ENCODE assay signal across 15 cellular contexts in the genomic region with DNA sequence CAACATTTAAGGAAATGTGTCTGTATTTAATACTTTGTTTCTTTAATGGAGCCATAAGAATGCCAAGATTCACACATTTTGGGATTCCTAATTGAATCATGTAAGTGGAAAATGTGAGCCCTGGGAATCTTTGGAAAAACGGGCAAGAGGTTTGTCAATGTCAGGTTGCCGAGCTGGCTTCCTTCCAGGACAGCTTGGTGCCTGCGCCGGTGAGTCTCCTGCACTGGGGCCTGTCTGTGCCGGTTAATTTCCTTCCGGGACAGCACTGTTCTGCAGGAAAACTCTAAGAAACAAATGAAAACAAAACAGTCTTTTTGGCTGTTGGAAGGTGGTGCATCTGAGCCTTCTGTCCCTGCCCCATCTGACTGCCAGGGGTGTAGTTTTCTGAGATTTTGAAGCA.
A peak's percentile ranks its signal among the peaks of the same experiment; 100 is the strongest.
DNase-seq lines count a peak whose midpoint lies in the region; ATAC-seq, FAIRE-seq and TF ChIP-seq lines count a peak whose summit lies in the region.
"Had no signal": no experiment of that assay in that cellular context is flagged by ENCODE, and none has a peak within 500 bp of the region (broad histone marks: within the 10 kb centered on the region; RNA-seq: fewer than 3 reads in every experiment).

No MANE protein-coding gene starts in this region.

- H3K4me1 ChIP-seq in adrenal gland (replicated peaks in 1 of 2) (no peaks in the 10 kb centered on the region), kidney (ENCODE audit: control insufficient read depth in 1 of 2, insufficient read depth in 1 of 2, low read depth in 1 of 2, low read length in 2 of 2) (peaks cover 0 to 4% of the 10 kb centered on the region in 2 donors), mucosa of descending colon (ENCODE audit: low read depth) (no peaks in the 10 kb centered on the region)
- H3K4me1 ChIP-seq: A549, BE2C, Caco-2, HAP-1 had no signal

- TF ChIP-seq CTCF in adrenal gland (IDR thresholded peaks at IDR 0.05), result no peak
- TF ChIP-seq CTCF in kidney (IDR thresholded peaks at IDR 0.05; ENCODE audit: borderline replicate concordance, extremely low read depth, insufficient read depth), result no peak
- TF ChIP-seq CTCF in mucosa of descending colon (IDR thresholded peaks at IDR 0.05), result no peak

- H3K27ac ChIP-seq in adrenal gland (no peak overlapping the region), kidney (ENCODE audit: low read depth in 2 of 2, low read length in 2 of 2) (no peak overlapping the region)
- H3K27ac ChIP-seq: A549 had no signal

- no peak for TF ChIP-seq POLR2A in adrenal gland (IDR thresholded peaks at IDR 0.05)

- ATAC-seq in mucosa of descending colon (peak; percentile 72), SK-N-SH treated with all-trans-retinoic acid at 6 μM for 48 hours (no peak)
- ATAC-seq: A549 had no signal

- DNase-seq in adrenal gland, result peak in 4 of 7 donors; percentile 21 to 52 (median 30)
- DNase-seq in kidney, result peak; percentile 70
- DNase-seq in mucosa of descending colon, result peak; percentile 51 to 70 (median 58)
- no peak for DNase-seq in HPDE6-E6E7 (ENCODE audit: extremely low spot score)
- DNase-seq in middle frontal gyrus (ENCODE audit: extremely low spot score, low spot score), result no peak
- DNase-seq: BE2C; Caco-2; CD8-positive, alpha-beta memory T cell; GF-D8 had no signal

- H3K27me3 ChIP-seq in adrenal gland, result no peaks in the 10 kb centered on the region
- H3K27me3 ChIP-seq: BE2C had no signal

- intact Hi-C loops in adrenal gland (cut with DNase I), result no loop called here
- intact Hi-C loops in kidney (cut with DNase I), result no loop called here
- intact Hi-C loops in mucosa of descending colon (cut with DNase I, micrococcal nuclease), result no loop called here

- H3K9ac ChIP-seq in kidney (ENCODE audit: low read length in 2 of 2), result no peak overlapping the region

- H3K4me3 ChIP-seq in adrenal gland, result no peak overlapping the region
- H3K4me3 ChIP-seq in kidney (ENCODE audit: low read length in 2 of 2), result no peak overlapping the region
- no peak overlapping the region for H3K4me3 ChIP-seq in mucosa of descending colon
- H3K4me3 ChIP-seq: A549, HAP-1 had no signal

- FAIRE-seq in kidney (lab: Jason Lieb, UNC), result no peak
- FAIRE-seq: A549, GM19239, H1, HTR-8/SVneo had no signal

- H3K36me3 ChIP-seq in adrenal gland (replicated peaks in 1 of 2), result no peaks in the 10 kb centered on the region
- no peaks in the 10 kb centered on the region for H3K36me3 ChIP-seq in kidney (ENCODE audit: control insufficient read depth in 1 of 2, insufficient read depth in 2 of 2, low read length in 2 of 2)
- no peaks in the 10 kb centered on the region for H3K36me3 ChIP-seq in mucosa of descending colon (ENCODE audit: low read depth)
- H3K36me3 ChIP-seq: BE2C, HAP-1 had no signal

- 54 to 58% (median 56%) methylated on average over 6 of the region's 6 CpGs for WGBS in adrenal gland, 4 donors

- no peaks in the 10 kb centered on the region for H3K9me3 ChIP-seq in adrenal gland (replicated peaks in 1 of 3)
- H3K9me3 ChIP-seq in kidney (ENCODE audit: control insufficient read depth in 1 of 2, low read length in 2 of 2), result no peaks in the 10 kb centered on the region
- H3K9me3 ChIP-seq in mucosa of descending colon, result no peaks in the 10 kb centered on the region
- H3K9me3 ChIP-seq: A549, BE2C, Caco-2, HAP-1 had no signal

TF ChIP-seq in SK-N-SH treated with all-trans-retinoic acid at 6 μM for 48 hours, 23 proteins besides CTCF, POLR2A, EP300 and RAD21:
- TF ChIP-seq ZC3H10 (CRISPR knock-in tag; IDR thresholded peaks at IDR 0.05), result no peak
- TF ChIP-seq, protein P1, sequence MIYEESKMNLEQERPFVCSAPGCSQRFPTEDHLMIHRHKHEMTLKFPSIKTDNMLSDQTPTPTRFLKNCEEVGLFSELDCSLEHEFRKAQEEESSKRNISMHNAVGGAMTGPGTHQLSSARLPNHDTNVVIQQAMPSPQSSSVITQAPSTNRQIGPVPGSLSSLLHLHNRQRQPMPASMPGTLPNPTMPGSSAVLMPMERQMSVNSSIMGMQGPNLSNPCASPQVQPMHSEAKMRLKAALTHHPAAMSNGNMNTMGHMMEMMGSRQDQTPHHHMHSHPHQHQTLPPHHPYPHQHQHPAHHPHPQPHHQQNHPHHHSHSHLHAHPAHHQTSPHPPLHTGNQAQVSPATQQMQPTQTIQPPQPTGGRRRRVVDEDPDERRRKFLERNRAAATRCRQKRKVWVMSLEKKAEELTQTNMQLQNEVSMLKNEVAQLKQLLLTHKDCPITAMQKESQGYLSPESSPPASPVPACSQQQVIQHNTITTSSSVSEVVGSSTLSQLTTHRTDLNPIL (CRISPR knock-in tag; IDR thresholded peaks at IDR 0.05; ENCODE audit: low read depth), result no peak
- no peak for TF ChIP-seq ZFP30 (CRISPR knock-in tag; IDR thresholded peaks at IDR 0.05)
- no peak for TF ChIP-seq CSDC2 (CRISPR knock-in tag; IDR thresholded peaks at IDR 0.05)
- TF ChIP-seq ZFP3 (CRISPR knock-in tag; IDR thresholded peaks at IDR 0.05), result no peak
- no peak for TF ChIP-seq SNAI2 (CRISPR knock-in tag; IDR thresholded peaks at IDR 0.05)
- TF ChIP-seq OSR1 (CRISPR knock-in tag; IDR thresholded peaks at IDR 0.05), result no peak
- TF ChIP-seq, protein P2, sequence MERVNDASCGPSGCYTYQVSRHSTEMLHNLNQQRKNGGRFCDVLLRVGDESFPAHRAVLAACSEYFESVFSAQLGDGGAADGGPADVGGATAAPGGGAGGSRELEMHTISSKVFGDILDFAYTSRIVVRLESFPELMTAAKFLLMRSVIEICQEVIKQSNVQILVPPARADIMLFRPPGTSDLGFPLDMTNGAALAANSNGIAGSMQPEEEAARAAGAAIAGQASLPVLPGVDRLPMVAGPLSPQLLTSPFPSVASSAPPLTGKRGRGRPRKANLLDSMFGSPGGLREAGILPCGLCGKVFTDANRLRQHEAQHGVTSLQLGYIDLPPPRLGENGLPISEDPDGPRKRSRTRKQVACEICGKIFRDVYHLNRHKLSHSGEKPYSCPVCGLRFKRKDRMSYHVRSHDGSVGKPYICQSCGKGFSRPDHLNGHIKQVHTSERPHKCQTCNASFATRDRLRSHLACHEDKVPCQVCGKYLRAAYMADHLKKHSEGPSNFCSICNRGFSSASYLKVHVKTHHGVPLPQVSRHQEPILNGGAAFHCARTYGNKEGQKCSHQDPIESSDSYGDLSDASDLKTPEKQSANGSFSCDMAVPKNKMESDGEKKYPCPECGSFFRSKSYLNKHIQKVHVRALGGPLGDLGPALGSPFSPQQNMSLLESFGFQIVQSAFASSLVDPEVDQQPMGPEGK (CRISPR knock-in tag; IDR thresholded peaks at IDR 0.05; ENCODE audit: borderline replicate concordance), result no peak
- no peak for TF ChIP-seq TOX (CRISPR knock-in tag; IDR thresholded peaks at IDR 0.05; ENCODE audit: borderline replicate concordance)
- TF ChIP-seq ZNF8 (CRISPR knock-in tag; IDR thresholded peaks at IDR 0.05), result no peak
- TF ChIP-seq TCF4 (CRISPR knock-in tag; IDR thresholded peaks at IDR 0.05; ENCODE audit: borderline replicate concordance), result no peak
- TF ChIP-seq, protein P3, sequence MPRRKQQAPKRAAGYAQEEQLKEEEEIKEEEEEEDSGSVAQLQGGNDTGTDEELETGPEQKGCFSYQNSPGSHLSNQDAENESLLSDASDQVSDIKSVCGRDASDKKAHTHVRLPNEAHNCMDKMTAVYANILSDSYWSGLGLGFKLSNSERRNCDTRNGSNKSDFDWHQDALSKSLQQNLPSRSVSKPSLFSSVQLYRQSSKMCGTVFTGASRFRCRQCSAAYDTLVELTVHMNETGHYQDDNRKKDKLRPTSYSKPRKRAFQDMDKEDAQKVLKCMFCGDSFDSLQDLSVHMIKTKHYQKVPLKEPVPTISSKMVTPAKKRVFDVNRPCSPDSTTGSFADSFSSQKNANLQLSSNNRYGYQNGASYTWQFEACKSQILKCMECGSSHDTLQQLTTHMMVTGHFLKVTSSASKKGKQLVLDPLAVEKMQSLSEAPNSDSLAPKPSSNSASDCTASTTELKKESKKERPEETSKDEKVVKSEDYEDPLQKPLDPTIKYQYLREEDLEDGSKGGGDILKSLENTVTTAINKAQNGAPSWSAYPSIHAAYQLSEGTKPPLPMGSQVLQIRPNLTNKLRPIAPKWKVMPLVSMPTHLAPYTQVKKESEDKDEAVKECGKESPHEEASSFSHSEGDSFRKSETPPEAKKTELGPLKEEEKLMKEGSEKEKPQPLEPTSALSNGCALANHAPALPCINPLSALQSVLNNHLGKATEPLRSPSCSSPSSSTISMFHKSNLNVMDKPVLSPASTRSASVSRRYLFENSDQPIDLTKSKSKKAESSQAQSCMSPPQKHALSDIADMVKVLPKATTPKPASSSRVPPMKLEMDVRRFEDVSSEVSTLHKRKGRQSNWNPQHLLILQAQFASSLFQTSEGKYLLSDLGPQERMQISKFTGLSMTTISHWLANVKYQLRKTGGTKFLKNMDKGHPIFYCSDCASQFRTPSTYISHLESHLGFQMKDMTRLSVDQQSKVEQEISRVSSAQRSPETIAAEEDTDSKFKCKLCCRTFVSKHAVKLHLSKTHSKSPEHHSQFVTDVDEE (CRISPR knock-in tag; IDR thresholded peaks at IDR 0.05), result no peak
- no peak for TF ChIP-seq ISL1 (CRISPR knock-in tag; IDR thresholded peaks at IDR 0.05)
- TF ChIP-seq ARNTL (CRISPR knock-in tag; IDR thresholded peaks at IDR 0.05; ENCODE audit: borderline replicate concordance, low read depth), result no peak
- TF ChIP-seq PPARA (CRISPR knock-in tag; IDR thresholded peaks at IDR 0.05; ENCODE audit: borderline replicate concordance), result no peak

Comparison
In these comparisons a context has a peak if more than half of its experiments do, and no peak if none do; other contexts are left out.
1. DNase-seq: peak in adrenal gland (4 of 7), kidney (single experiment) and mucosa of descending colon (3 of 3); none in HPDE6-E6E7 (single experiment) and middle frontal gyrus (single experiment).